Comparison of ENCODE assay signal across 8 cellular contexts in the genomic region with DNA sequence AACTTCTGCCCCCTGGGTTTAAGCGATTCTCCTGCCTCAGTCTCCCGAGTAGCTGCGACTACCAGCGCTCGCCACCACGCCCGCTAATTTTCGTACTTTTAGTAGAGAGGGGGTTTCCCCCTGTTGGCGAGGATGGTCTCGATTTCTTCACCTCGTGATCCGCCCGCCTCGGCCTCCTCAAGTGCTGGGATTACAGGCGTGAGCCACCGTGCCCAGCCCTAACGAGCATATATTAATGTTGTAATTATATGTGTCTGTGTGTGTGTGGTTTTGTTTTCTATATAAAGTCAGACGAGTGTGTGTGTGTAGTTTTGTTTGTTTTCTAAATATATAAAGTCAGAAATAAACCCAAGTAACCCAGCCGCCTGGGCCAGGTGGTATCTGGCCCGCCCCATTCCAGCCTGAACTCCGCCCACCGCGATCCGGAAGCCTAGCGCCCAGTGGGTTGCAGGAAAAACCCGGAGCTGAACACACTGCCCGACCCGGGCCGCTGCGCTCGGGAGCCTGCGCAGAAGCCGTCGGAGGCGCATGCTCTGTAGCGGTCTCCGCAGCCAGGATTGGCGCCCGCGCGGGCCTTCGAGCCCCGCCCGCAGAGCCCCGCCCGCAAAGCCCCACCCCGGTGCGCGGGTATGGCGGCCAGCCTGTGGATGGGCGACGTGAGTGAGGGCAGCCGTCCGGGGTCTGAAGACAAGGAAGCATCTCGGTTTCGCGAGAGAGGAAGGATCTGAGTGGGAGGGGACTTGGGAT. TPM values are rescaled to one million over a fixed set of nuclear protein-coding genes. Genes with fewer than 3 reads are reported as not detected.
DNase-seq lines count a peak whose midpoint lies in the region; ATAC-seq and TF ChIP-seq lines count a peak whose summit lies in the region.

A gene (plus strand): TSS at position 604 of the 747 bp plus-strand sequence. CDS start 26 bp downstream, at position 630.

- DNase-seq in GM06990 (ENCODE audit: extremely low read depth, insufficient read length) (peak; percentile 98), NCI-H1048 (lab: John Stamatoyannopoulos, UW) (peak; percentile 95), SK-N-MC (ENCODE audit: low read depth, low spot score) (peak; percentile 67)
- DNase-seq in activated naive CD4-positive, alpha-beta T cell treated with anti-CD3 and anti-CD28 coated beads, Interleukin-2, amount 10 ng/mL, durations not matched to agents 7 days and 5 days: peak; percentile 98

- H3K9ac ChIP-seq in SK-N-MC (ENCODE audit: insufficient read length): peak within 1 kb of the TSS; percentile 81

- peak within 1 kb of the TSS; percentile 98 for H3K4me3 ChIP-seq in GM06990 (replicated peaks; ENCODE audit: low read depth, low read length)
- H3K4me3 ChIP-seq in SK-N-MC: peak within 1 kb of the TSS; percentile 92
- H3K4me3 ChIP-seq in gastroesophageal sphincter: peak within 1 kb of the TSS; percentile 66 to 67
- H3K4me3 ChIP-seq in neutrophil (ENCODE audit: low read depth in 1 of 2, low read length in 1 of 2): peak within 1 kb of the TSS; percentile 79 to 95

- H3K27ac Mint-ChIP-seq in activated naive CD4-positive, alpha-beta T cell treated with anti-CD3 and anti-CD28 coated beads, Interleukin-2, amount 10 ng/mL, durations not matched to agents 7 days and 5 days: peak within 1 kb of the TSS; percentile 94

- CTCF ChIA-PET in activated naive CD4-positive, alpha-beta T cell treated with anti-CD3 and anti-CD28 coated beads, Interleukin-2, amount 10 ng/mL, durations not matched to agents 7 days and 5 days (lab: Charles Lee): interaction anchor here (0.7 to 1.9 kb wide), 4 partner anchors 11 to 88 kb away, joined by 3 to 4 read pairs (median 4); no protein-coding TSS in a partner anchor

- peaks cover 31% of the 10 kb centered on the region for H3K4me1 Mint-ChIP-seq in activated naive CD4-positive, alpha-beta T cell treated with anti-CD3 and anti-CD28 coated beads, Interleukin-2, amount 10 ng/mL, durations not matched to agents 7 days and 5 days

- peak within 1 kb of the TSS; percentile 91 for H3K4me3 Mint-ChIP-seq in activated naive CD4-positive, alpha-beta T cell treated with anti-CD3 and anti-CD28 coated beads, Interleukin-2, amount 10 ng/mL, durations not matched to agents 7 days and 5 days

- ATAC-seq in HG02571 (IDR thresholded peaks at IDR 0.05; ENCODE audit: unreplicated experiment) (peak; percentile 88), gastroesophageal sphincter (peak; percentile 99)

- H3K27ac ChIP-seq in SK-N-MC: peak within 1 kb of the TSS; percentile 74; the same call in 1 of the 2 replicates
- peak within 1 kb of the TSS; percentile 77 to 89 (median 86) for H3K27ac ChIP-seq in gastroesophageal sphincter
- peak within 1 kb of the TSS; percentile 77 for H3K27ac ChIP-seq in neutrophil

- H3K27me3 ChIP-seq in GM06990 (replicated peaks; ENCODE audit: control insufficient read depth, insufficient read depth, low read length): no peaks in the 10 kb centered on the region
- no peaks in the 10 kb centered on the region for H3K27me3 ChIP-seq in gastroesophageal sphincter
- no peaks in the 10 kb centered on the region for H3K27me3 ChIP-seq in neutrophil

- H3K36me3 ChIP-seq in GM06990 (ENCODE audit: control insufficient read depth, insufficient read depth, low read length) (no peaks in the 10 kb centered on the region), SK-N-MC (ENCODE audit: insufficient read depth, low read length) (peaks cover 10% of the 10 kb centered on the region), gastroesophageal sphincter (peaks cover 0 to 35% of the 10 kb centered on the region in 2 donors), neutrophil (peaks cover 14% of the 10 kb centered on the region)

- TF ChIP-seq CTCF in GM06990 (IDR thresholded peaks at IDR 0.05; ENCODE audit: insufficient read depth, low read length, poor library complexity, severe bottlenecking): no peak
- peak in 1 of 4 experiments; percentile 24 for TF ChIP-seq CTCF in gastroesophageal sphincter (IDR thresholded peaks at IDR 0.05)
- TF ChIP-seq CTCF in neutrophil (IDR thresholded peaks at IDR 0.05): peak; percentile 19
- no peak for TF ChIP-seq CTCF in subcutaneous adipose tissue (IDR thresholded peaks at IDR 0.05; ENCODE audit: low read depth)

- peak; percentile 77 to 84 for TF ChIP-seq POLR2A in gastroesophageal sphincter (IDR thresholded peaks at IDR 0.05)

- H3K9me3 ChIP-seq in SK-N-MC (ENCODE audit: low read depth, low read length) (no peaks in the 10 kb centered on the region), gastroesophageal sphincter (no peaks in the 10 kb centered on the region), neutrophil (no peaks in the 10 kb centered on the region)

- peaks cover 18% of the 10 kb centered on the region for H3K36me3 Mint-ChIP-seq in activated naive CD4-positive, alpha-beta T cell treated with anti-CD3 and anti-CD28 coated beads, Interleukin-2, amount 10 ng/mL, durations not matched to agents 7 days and 5 days

- H3K4me1 ChIP-seq in gastroesophageal sphincter (peaks cover 0 to 27% (median 0%) of the 10 kb centered on the region in 3 donors), neutrophil (ENCODE audit: control insufficient read depth in 1 of 2, insufficient read depth in 1 of 2, low read depth in 1 of 2, low read length in 1 of 2) (peaks cover 13 to 15% of the 10 kb centered on the region in 2 experiments)

- H3K27me3 Mint-ChIP-seq in activated naive CD4-positive, alpha-beta T cell treated with anti-CD3 and anti-CD28 coated beads, Interleukin-2, amount 10 ng/mL, durations not matched to agents 7 days and 5 days: peaks cover 4% of the 10 kb centered on the region

- no peaks in the 10 kb centered on the region for H3K9me3 Mint-ChIP-seq in activated naive CD4-positive, alpha-beta T cell treated with anti-CD3 and anti-CD28 coated beads, Interleukin-2, amount 10 ng/mL, durations not matched to agents 7 days and 5 days

- 0 to 3% methylated on average over 7 to 12 of the region's 57 CpGs for WGBS in gastroesophageal sphincter (ENCODE audit: low coverage in 1 of 2), 2 donors

- TF ChIP-seq EP300 in gastroesophageal sphincter (IDR thresholded peaks at IDR 0.05): no peak

RNA-seq across cellular contexts. Expression of the gene that starts here (rescaled TPM):
- 10 to 100 TPM; 18.5 to 25.0 (median 21.8) TPM for total RNA-seq in gastroesophageal sphincter
- 10 to 100 TPM; 20.5 to 27.2 (median 26.5) TPM for total RNA-seq in subcutaneous adipose tissue

Comparison
In these comparisons a context has a peak if more than half of its experiments do, and no peak if none do; other contexts are left out.
1. Peak in every context shown above with its lines: DNase-seq, ATAC-seq, H3K4me3 ChIP-seq and H3K27ac ChIP-seq.